1 cellular context compared by ENCODE assay signal in the genomic region with DNA sequence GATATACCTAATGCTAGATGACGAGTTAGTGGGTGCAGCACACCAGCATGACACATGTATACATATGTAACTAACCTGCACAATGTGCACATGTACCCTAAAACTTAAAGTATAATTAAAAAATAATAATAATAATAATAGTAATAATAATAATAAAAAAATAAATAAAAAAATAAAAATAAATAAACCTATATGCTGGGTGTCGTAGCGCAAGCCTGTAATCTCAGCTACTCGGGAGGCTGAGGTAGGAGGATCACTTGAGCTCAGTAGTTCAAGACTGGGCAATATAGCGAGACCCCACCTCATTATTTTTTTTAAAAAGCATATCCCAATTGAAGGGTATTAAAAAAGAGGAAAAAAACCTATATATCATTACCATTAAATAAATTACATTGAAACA. TPM values are rescaled to one million over a fixed set of nuclear protein-coding genes. Genes with fewer than 3 reads are reported as not detected.
"Had no signal": no experiment of that assay in that cellular context is flagged by ENCODE, and none has a peak within 500 bp of the region (broad histone marks: within the 10 kb centered on the region; RNA-seq: fewer than 3 reads in every experiment).

No MANE protein-coding gene starts in this region.

RNA-seq across cellular contexts. Expression of a gene that starts 35.2 kb away (rescaled TPM):
- total RNA-seq: OCI-LY7 had no signal
